ENCODE assay signal across 1 cellular context in the genomic region with DNA sequence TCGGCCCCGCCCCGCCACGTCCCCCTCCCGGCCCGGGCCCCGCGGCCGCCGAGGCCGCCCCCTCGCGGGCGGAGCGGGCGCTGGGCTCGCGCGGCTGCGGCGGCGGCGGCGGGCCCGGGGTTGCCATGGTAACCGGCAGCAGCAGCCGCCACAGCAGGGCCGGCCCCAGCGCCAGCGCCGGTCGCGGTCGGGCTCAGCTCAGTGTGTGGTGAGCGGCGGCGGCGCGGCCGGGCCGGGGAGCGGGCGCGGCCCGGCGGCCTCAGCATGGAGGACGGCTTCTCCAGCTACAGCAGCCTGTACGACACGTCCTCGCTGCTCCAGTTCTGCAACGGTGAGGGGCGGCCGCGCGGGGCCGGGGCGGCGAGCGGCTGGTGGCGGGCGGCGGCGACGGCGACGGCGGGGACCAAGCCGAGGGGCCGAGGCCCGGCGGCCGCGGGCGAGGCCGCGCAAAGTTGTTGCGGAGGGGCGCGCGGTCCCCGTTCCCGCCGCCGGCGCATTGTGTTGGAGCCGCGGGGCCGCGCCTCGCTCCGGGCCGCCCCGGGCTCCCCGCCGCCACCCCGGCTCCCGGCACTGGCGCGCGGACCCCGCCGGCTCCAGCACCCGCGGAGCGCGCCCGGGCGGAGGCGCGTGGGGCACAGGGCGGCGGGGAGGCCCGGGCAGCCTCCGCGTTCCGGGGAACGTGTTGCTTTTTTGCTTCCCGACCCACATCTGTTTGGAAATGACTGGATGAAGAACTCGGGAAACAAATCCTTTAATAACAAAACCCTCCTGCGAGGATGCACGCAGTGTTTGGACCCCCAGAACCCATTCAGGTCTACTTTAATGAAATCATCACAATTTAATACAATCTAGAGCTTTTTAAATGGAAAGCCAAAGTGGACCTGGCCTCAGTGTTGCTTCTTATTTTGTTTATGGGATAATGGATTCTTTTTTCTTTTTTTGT.
A peak's percentile ranks its signal among the peaks of the same experiment; 100 is the strongest.
TF ChIP-seq lines count a peak whose summit lies in the region.

A gene with protein sequence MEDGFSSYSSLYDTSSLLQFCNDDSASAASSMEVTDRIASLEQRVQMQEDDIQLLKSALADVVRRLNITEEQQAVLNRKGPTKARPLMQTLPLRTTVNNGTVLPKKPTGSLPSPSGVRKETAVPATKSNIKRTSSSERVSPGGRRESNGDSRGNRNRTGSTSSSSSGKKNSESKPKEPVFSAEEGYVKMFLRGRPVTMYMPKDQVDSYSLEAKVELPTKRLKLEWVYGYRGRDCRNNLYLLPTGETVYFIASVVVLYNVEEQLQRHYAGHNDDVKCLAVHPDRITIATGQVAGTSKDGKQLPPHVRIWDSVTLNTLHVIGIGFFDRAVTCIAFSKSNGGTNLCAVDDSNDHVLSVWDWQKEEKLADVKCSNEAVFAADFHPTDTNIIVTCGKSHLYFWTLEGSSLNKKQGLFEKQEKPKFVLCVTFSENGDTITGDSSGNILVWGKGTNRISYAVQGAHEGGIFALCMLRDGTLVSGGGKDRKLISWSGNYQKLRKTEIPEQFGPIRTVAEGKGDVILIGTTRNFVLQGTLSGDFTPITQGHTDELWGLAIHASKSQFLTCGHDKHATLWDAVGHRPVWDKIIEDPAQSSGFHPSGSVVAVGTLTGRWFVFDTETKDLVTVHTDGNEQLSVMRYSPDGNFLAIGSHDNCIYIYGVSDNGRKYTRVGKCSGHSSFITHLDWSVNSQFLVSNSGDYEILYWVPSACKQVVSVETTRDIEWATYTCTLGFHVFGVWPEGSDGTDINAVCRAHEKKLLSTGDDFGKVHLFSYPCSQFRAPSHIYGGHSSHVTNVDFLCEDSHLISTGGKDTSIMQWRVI (plus strand): TSS at position 201 of the 943 bp plus-strand sequence. CDS start 64 bp downstream, at position 265.

TF ChIP-seq in GM12878, 131 proteins besides CTCF, POLR2A, EP300 and RAD21:
- TF ChIP-seq POU2F2 (IDR thresholded peaks at IDR 0.05; ENCODE audit: borderline replicate concordance, low read depth, low read length) (no peak), IKZF2 (IDR thresholded peaks at IDR 0.05) (no peak), NFYA (IDR thresholded peaks at IDR 0.05; ENCODE audit: borderline replicate concordance, low read depth, low read length) (no peak), SUZ12 (IDR thresholded peaks at IDR 0.05; ENCODE audit: unreplicated experiment) (peak; percentile 43), MEF2B (IDR thresholded peaks at IDR 0.05; ENCODE audit: partially characterized antibody, poor library complexity, severe bottlenecking) (no peak), ETV6 (conservative IDR thresholded peaks at IDR 0.05 in 1 of 2, IDR thresholded peaks at IDR 0.05 in 1 of 2; ENCODE audit: borderline replicate concordance in 1 of 2, low read depth in 1 of 2) (no peak), MYC (IDR thresholded peaks at IDR 0.05; ENCODE audit: insufficient read depth, insufficient read length, insufficient replicate concordance, low read length, severe bottlenecking) (no peak), BACH1 (IDR thresholded peaks at IDR 0.05; ENCODE audit: borderline replicate concordance) (no peak), CBX5 (IDR thresholded peaks at IDR 0.05; ENCODE audit: low read depth) (no peak), EGR1 (IDR thresholded peaks at IDR 0.05; ENCODE audit: borderline replicate concordance in 1 of 2, low read depth in 2 of 2, low read length in 2 of 2) (no peak), EZH2 (IDR thresholded peaks at IDR 0.05; ENCODE audit: borderline replicate concordance, control insufficient read depth, low read depth, low read length) (no peak), BHLHE40 (IDR thresholded peaks at IDR 0.05; ENCODE audit: borderline replicate concordance in 1 of 2, low read depth in 2 of 2, low read length in 1 of 2) (peak in 1 of 2 experiments; percentile 36; a peak in 1 of 4 replicates), IKZF1 (conservative IDR thresholded peaks at IDR 0.05) (peak; percentile 40; the same call in 1 of the 2 replicates), ZNF207 (IDR thresholded peaks at IDR 0.05; ENCODE audit: borderline replicate concordance) (no peak), ZNF622 (IDR thresholded peaks at IDR 0.05) (no peak), LARP7 (IDR thresholded peaks at IDR 0.05) (peak; percentile 52; the same call in 1 of the 2 replicates)
- TF ChIP-seq, protein P1, sequence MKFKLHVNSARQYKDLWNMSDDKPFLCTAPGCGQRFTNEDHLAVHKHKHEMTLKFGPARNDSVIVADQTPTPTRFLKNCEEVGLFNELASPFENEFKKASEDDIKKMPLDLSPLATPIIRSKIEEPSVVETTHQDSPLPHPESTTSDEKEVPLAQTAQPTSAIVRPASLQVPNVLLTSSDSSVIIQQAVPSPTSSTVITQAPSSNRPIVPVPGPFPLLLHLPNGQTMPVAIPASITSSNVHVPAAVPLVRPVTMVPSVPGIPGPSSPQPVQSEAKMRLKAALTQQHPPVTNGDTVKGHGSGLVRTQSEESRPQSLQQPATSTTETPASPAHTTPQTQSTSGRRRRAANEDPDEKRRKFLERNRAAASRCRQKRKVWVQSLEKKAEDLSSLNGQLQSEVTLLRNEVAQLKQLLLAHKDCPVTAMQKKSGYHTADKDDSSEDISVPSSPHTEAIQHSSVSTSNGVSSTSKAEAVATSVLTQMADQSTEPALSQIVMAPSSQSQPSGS (IDR thresholded peaks at IDR 0.05; ENCODE audit: low read length): no peak
- TF ChIP-seq, protein P2, sequence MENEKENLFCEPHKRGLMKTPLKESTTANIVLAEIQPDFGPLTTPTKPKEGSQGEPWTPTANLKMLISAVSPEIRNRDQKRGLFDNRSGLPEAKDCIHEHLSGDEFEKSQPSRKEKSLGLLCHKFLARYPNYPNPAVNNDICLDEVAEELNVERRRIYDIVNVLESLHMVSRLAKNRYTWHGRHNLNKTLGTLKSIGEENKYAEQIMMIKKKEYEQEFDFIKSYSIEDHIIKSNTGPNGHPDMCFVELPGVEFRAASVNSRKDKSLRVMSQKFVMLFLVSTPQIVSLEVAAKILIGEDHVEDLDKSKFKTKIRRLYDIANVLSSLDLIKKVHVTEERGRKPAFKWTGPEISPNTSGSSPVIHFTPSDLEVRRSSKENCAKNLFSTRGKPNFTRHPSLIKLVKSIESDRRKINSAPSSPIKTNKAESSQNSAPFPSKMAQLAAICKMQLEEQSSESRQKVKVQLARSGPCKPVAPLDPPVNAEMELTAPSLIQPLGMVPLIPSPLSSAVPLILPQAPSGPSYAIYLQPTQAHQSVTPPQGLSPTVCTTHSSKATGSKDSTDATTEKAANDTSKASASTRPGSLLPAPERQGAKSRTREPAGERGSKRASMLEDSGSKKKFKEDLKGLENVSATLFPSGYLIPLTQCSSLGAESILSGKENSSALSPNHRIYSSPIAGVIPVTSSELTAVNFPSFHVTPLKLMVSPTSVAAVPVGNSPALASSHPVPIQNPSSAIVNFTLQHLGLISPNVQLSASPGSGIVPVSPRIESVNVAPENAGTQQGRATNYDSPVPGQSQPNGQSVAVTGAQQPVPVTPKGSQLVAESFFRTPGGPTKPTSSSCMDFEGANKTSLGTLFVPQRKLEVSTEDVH (IDR thresholded peaks at IDR 0.05; ENCODE audit: low read depth, partially characterized antibody): no peak
- TF ChIP-seq, protein P3, sequence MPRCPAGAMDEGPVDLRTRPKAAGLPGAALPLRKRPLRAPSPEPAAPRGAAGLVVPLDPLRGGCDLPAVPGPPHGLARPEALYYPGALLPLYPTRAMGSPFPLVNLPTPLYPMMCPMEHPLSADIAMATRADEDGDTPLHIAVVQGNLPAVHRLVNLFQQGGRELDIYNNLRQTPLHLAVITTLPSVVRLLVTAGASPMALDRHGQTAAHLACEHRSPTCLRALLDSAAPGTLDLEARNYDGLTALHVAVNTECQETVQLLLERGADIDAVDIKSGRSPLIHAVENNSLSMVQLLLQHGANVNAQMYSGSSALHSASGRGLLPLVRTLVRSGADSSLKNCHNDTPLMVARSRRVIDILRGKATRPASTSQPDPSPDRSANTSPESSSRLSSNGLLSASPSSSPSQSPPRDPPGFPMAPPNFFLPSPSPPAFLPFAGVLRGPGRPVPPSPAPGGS (IDR thresholded peaks at IDR 0.05; ENCODE audit: borderline replicate concordance, insufficient read depth, low read depth, low read length, poor library complexity, severe bottlenecking): no peak
- TF ChIP-seq, protein P4, sequence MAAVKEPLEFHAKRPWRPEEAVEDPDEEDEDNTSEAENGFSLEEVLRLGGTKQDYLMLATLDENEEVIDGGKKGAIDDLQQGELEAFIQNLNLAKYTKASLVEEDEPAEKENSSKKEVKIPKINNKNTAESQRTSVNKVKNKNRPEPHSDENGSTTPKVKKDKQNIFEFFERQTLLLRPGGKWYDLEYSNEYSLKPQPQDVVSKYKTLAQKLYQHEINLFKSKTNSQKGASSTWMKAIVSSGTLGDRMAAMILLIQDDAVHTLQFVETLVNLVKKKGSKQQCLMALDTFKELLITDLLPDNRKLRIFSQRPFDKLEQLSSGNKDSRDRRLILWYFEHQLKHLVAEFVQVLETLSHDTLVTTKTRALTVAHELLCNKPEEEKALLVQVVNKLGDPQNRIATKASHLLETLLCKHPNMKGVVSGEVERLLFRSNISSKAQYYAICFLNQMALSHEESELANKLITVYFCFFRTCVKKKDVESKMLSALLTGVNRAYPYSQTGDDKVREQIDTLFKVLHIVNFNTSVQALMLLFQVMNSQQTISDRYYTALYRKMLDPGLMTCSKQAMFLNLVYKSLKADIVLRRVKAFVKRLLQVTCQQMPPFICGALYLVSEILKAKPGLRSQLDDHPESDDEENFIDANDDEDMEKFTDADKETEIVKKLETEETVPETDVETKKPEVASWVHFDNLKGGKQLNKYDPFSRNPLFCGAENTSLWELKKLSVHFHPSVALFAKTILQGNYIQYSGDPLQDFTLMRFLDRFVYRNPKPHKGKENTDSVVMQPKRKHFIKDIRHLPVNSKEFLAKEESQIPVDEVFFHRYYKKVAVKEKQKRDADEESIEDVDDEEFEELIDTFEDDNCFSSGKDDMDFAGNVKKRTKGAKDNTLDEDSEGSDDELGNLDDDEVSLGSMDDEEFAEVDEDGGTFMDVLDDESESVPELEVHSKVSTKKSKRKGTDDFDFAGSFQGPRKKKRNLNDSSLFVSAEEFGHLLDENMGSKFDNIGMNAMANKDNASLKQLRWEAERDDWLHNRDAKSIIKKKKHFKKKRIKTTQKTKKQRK (IDR thresholded peaks at IDR 0.05; ENCODE audit: low read depth, low read length): no peak
- TF ChIP-seq, protein P5, sequence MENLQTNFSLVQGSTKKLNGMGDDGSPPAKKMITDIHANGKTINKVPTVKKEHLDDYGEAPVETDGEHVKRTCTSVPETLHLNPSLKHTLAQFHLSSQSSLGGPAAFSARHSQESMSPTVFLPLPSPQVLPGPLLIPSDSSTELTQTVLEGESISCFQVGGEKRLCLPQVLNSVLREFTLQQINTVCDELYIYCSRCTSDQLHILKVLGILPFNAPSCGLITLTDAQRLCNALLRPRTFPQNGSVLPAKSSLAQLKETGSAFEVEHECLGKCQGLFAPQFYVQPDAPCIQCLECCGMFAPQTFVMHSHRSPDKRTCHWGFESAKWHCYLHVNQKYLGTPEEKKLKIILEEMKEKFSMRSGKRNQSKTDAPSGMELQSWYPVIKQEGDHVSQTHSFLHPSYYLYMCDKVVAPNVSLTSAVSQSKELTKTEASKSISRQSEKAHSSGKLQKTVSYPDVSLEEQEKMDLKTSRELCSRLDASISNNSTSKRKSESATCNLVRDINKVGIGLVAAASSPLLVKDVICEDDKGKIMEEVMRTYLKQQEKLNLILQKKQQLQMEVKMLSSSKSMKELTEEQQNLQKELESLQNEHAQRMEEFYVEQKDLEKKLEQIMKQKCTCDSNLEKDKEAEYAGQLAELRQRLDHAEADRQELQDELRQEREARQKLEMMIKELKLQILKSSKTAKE (IDR thresholded peaks at IDR 0.05; ENCODE audit: low read depth, poor library complexity, severe bottlenecking): no peak
